ENCODE assay signal across 20 cellular contexts in the genomic region with DNA sequence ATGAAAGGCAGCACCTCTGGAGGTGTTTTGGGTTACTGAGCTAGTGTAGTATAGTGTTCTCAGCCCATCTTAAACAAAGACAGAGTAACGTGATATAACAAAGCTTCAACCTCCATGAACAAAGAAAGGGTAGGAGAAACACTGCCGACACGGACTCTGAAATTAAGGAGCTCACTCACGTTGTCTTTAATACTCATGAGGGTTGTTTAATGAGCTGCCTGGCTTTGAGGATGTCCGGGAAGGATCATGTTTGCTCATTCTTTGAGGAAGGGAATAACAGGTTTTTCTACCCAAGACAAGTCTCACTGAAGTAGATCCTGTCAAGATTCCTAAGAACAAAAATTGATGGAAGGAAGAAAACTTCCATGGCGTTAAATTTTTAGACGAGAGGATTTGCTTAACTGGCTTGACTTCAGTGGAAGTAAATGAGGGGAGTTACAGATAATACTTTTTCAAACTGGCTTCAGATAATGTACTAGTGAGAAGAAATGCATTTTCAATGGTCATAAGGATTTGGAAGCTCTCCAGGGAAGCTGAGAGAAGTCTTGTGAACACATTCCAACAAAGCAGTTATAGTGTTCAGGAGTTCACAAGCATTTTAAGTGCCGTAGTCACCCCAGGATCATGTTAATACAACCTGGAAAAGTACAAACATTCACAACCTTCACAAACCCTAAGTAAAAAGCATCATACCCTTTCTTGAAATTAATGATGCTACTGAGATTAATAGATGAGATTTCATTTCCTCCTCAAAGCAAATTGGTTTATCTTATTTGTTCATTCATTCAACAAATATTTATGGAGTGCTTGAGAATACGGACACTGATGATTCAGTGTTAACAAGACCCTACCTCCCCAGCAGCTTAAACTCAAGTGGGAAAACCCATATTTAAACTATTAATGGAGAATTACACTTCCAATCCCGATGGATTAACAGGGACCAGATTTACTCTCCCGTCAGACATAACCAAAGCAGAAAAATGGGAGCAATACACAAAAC.
A peak's percentile ranks its signal among the peaks of the same experiment; 100 is the strongest.
DNase-seq lines count a peak whose midpoint lies in the region; ATAC-seq and TF ChIP-seq lines count a peak whose summit lies in the region.
"Had no signal": no experiment of that assay in that cellular context is flagged by ENCODE, and none has a peak within 500 bp of the region (broad histone marks: within the 10 kb centered on the region; RNA-seq: fewer than 3 reads in every experiment).

No MANE protein-coding gene starts in this region.

- TF ChIP-seq CTCF in PC-3 (conservative IDR thresholded peaks at IDR 0.05; ENCODE audit: low read depth, low read length): no peak
- no peak for TF ChIP-seq CTCF in fibroblast of the aortic adventitia (IDR thresholded peaks at IDR 0.05; ENCODE audit: insufficient read depth, low read length)

- peaks cover 26% of the 10 kb centered on the region for H3K4me1 ChIP-seq in PC-3 (ENCODE audit: insufficient read depth, low read length)
- H3K4me1 ChIP-seq: colonic mucosa had no signal

- BruUV-seq in PC-3 (replicated peaks; lab: Mats Ljungman, UMichigan): TSS peak; percentile 61

- H3K36me3 ChIP-seq in PC-3 (ENCODE audit: low read depth, low read length): no peaks in the 10 kb centered on the region
- H3K36me3 ChIP-seq: colonic mucosa, transverse colon, WERI-Rb-1 had no signal

- POLR2A ChIA-PET in PC-3 (lab: Charles Lee; ENCODE audit: unreplicated experiment): interaction anchor here (0.6 kb wide), 1 partner anchor 83 kb away, joined by 3 read pairs; no protein-coding TSS in a partner anchor

- intact Hi-C loops in PC-3 (cut with micrococcal nuclease): loop anchor here (1.0 to 10.0 kb wide), 3 partner anchors 74 to 302 kb away; partner anchors contain the start of gene RYBP

- H4K20me1 ChIP-seq in PC-3 (ENCODE audit: low read length): no peaks in the 10 kb centered on the region

- DNase-seq in DMS53 (lab: John Stamatoyannopoulos, UW) (peak; percentile 5), DMS53 treated with DMSO at 0.1 percent for 48 hours (lab: John Stamatoyannopoulos, UW; ENCODE audit: unreplicated experiment) (no peak), PC-3 (peak; percentile 79), fibroblast of the aortic adventitia (ENCODE audit: low read depth) (peak; percentile 26), renal cortical epithelial cell (ENCODE audit: low read depth) (peak; percentile 65), SK-N-DZ (ENCODE audit: low spot score) (no peak), NK-92 (lab: John Stamatoyannopoulos, UW; ENCODE audit: unreplicated experiment) (no peak), GDM1 (lab: John Stamatoyannopoulos, UW) (no peak)
- DNase-seq: 8988T; amygdala; colonic mucosa; DND-41; KBM-7; NCI-H1092 treated with DMSO at 0.1 percent for 48 hours; NCI-H2227 treated with DMSO at 0.1 percent for 48 hours; stimulated activated naive B cell treated with anti-CD40 and anti-IgM and Interleukin-4, amounts not matched to agents 10 μg/mL and 1 μg/mL and 100 μg/mL, for 72 hours; T-cell; transverse colon; WERI-Rb-1 had no signal

- peaks cover 5% of the 10 kb centered on the region for H3F3A ChIP-seq in PC-3 (ENCODE audit: low read length, unreplicated experiment)

- H3K27ac ChIP-seq in PC-3 (ENCODE audit: low read length): peak overlapping the region; percentile 77
- H3K27ac ChIP-seq: colonic mucosa, HL-60, transverse colon had no signal

- peak; percentile 61 for ATAC-seq in PC-3
- ATAC-seq: stimulated activated naive B cell treated with anti-CD40 and anti-IgM and Interleukin-4, amounts not matched to agents 10 μg/mL and 1 μg/mL and 100 μg/mL, for 72 hours; T-cell had no signal

- H3K4me2 ChIP-seq in PC-3 (ENCODE audit: low read length): peak overlapping the region; percentile 70

- H3K27me3 ChIP-seq in PC-3 (ENCODE audit: low read length): no peaks in the 10 kb centered on the region
- H3K27me3 ChIP-seq: colonic mucosa, transverse colon had no signal

- no peaks in the 10 kb centered on the region for H3K79me2 ChIP-seq in PC-3 (ENCODE audit: low read length)

- H3K4me3 ChIP-seq in PC-3 (ENCODE audit: low read length): peak overlapping the region; percentile 16
- no peak overlapping the region for H3K4me3 ChIP-seq in fibroblast of the aortic adventitia (ENCODE audit: low read depth, low read length)
- H3K4me3 ChIP-seq: colonic mucosa, transverse colon had no signal

- CTCF ChIA-PET in PC-3 (lab: Charles Lee): interaction anchor here (0.7 kb wide), 1 partner anchor 74 kb away, joined by 3 read pairs; no protein-coding TSS in a partner anchor

- no peaks in the 10 kb centered on the region for H3K9me2 ChIP-seq in PC-3 (replicated peaks; ENCODE audit: low read length)

- H3K9me3 ChIP-seq in PC-3 (ENCODE audit: low read length): no peaks in the 10 kb centered on the region
- H3K9me3 ChIP-seq: colonic mucosa, transverse colon had no signal

- peak overlapping the region; percentile 2; the same call in 1 of the 2 replicates for H3K9ac ChIP-seq in PC-3 (ENCODE audit: low read length)

- H2AFZ ChIP-seq in PC-3 (ENCODE audit: low read length): peak overlapping the region; percentile 60

Comparison
In these comparisons a context has a peak if more than half of its experiments do, and no peak if none do; other contexts are left out.
1. DNase-seq: peak in DMS53 (single experiment), PC-3 (single experiment), fibroblast of the aortic adventitia (single experiment) and renal cortical epithelial cell (single experiment); none in DMS53 treated with DMSO at 0.1 percent for 48 hours (single experiment), SK-N-DZ (single experiment), NK-92 (single experiment) and GDM1 (single experiment).